1 cellular context compared by ENCODE assay signal in the genomic region with DNA sequence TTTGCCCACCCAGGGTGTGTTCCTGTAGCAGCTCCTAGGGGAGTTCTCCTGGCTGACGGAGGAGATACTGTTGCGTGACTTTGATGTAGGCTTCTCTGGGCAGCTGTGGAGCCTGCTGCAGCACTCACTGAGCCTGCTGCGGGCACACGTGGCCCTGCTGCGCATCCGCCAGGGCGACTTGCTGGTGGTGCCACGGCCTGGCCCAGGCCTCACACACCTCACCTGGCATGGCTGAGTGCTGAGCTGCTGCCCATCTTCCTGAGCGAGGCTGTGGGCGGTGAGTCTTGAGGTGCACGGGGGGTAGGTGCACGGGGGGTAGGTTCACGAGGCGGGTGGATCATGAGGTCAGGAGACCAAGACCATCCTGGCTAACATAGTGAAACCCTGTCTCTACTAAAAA.
TF ChIP-seq lines count a peak whose summit lies in the region.

No MANE protein-coding gene starts in this region.

TF ChIP-seq in GM23338, 12 proteins besides CTCF, POLR2A, EP300 and RAD21 (continued from another document):
- TF ChIP-seq, protein P1, sequence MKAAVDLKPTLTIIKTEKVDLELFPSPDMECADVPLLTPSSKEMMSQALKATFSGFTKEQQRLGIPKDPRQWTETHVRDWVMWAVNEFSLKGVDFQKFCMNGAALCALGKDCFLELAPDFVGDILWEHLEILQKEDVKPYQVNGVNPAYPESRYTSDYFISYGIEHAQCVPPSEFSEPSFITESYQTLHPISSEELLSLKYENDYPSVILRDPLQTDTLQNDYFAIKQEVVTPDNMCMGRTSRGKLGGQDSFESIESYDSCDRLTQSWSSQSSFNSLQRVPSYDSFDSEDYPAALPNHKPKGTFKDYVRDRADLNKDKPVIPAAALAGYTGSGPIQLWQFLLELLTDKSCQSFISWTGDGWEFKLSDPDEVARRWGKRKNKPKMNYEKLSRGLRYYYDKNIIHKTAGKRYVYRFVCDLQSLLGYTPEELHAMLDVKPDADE (IDR thresholded peaks at IDR 0.05): no peak
- TF ChIP-seq EZH2phosphoT487 (IDR thresholded peaks at IDR 0.05; ENCODE audit: unreplicated experiment) (no peak), CREB1 (CRISPR knock-in tag; IDR thresholded peaks at IDR 0.05; ENCODE audit: low read depth) (no peak), EZH2 (IDR thresholded peaks at IDR 0.05; ENCODE audit: low read depth, unreplicated experiment) (no peak)
- TF ChIP-seq, protein P2, sequence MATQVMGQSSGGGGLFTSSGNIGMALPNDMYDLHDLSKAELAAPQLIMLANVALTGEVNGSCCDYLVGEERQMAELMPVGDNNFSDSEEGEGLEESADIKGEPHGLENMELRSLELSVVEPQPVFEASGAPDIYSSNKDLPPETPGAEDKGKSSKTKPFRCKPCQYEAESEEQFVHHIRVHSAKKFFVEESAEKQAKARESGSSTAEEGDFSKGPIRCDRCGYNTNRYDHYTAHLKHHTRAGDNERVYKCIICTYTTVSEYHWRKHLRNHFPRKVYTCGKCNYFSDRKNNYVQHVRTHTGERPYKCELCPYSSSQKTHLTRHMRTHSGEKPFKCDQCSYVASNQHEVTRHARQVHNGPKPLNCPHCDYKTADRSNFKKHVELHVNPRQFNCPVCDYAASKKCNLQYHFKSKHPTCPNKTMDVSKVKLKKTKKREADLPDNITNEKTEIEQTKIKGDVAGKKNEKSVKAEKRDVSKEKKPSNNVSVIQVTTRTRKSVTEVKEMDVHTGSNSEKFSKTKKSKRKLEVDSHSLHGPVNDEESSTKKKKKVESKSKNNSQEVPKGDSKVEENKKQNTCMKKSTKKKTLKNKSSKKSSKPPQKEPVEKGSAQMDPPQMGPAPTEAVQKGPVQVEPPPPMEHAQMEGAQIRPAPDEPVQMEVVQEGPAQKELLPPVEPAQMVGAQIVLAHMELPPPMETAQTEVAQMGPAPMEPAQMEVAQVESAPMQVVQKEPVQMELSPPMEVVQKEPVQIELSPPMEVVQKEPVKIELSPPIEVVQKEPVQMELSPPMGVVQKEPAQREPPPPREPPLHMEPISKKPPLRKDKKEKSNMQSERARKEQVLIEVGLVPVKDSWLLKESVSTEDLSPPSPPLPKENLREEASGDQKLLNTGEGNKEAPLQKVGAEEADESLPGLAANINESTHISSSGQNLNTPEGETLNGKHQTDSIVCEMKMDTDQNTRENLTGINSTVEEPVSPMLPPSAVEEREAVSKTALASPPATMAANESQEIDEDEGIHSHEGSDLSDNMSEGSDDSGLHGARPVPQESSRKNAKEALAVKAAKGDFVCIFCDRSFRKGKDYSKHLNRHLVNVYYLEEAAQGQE (IDR thresholded peaks at IDR 0.05; ENCODE audit: unreplicated experiment): no peak
- TF ChIP-seq, protein P3, sequence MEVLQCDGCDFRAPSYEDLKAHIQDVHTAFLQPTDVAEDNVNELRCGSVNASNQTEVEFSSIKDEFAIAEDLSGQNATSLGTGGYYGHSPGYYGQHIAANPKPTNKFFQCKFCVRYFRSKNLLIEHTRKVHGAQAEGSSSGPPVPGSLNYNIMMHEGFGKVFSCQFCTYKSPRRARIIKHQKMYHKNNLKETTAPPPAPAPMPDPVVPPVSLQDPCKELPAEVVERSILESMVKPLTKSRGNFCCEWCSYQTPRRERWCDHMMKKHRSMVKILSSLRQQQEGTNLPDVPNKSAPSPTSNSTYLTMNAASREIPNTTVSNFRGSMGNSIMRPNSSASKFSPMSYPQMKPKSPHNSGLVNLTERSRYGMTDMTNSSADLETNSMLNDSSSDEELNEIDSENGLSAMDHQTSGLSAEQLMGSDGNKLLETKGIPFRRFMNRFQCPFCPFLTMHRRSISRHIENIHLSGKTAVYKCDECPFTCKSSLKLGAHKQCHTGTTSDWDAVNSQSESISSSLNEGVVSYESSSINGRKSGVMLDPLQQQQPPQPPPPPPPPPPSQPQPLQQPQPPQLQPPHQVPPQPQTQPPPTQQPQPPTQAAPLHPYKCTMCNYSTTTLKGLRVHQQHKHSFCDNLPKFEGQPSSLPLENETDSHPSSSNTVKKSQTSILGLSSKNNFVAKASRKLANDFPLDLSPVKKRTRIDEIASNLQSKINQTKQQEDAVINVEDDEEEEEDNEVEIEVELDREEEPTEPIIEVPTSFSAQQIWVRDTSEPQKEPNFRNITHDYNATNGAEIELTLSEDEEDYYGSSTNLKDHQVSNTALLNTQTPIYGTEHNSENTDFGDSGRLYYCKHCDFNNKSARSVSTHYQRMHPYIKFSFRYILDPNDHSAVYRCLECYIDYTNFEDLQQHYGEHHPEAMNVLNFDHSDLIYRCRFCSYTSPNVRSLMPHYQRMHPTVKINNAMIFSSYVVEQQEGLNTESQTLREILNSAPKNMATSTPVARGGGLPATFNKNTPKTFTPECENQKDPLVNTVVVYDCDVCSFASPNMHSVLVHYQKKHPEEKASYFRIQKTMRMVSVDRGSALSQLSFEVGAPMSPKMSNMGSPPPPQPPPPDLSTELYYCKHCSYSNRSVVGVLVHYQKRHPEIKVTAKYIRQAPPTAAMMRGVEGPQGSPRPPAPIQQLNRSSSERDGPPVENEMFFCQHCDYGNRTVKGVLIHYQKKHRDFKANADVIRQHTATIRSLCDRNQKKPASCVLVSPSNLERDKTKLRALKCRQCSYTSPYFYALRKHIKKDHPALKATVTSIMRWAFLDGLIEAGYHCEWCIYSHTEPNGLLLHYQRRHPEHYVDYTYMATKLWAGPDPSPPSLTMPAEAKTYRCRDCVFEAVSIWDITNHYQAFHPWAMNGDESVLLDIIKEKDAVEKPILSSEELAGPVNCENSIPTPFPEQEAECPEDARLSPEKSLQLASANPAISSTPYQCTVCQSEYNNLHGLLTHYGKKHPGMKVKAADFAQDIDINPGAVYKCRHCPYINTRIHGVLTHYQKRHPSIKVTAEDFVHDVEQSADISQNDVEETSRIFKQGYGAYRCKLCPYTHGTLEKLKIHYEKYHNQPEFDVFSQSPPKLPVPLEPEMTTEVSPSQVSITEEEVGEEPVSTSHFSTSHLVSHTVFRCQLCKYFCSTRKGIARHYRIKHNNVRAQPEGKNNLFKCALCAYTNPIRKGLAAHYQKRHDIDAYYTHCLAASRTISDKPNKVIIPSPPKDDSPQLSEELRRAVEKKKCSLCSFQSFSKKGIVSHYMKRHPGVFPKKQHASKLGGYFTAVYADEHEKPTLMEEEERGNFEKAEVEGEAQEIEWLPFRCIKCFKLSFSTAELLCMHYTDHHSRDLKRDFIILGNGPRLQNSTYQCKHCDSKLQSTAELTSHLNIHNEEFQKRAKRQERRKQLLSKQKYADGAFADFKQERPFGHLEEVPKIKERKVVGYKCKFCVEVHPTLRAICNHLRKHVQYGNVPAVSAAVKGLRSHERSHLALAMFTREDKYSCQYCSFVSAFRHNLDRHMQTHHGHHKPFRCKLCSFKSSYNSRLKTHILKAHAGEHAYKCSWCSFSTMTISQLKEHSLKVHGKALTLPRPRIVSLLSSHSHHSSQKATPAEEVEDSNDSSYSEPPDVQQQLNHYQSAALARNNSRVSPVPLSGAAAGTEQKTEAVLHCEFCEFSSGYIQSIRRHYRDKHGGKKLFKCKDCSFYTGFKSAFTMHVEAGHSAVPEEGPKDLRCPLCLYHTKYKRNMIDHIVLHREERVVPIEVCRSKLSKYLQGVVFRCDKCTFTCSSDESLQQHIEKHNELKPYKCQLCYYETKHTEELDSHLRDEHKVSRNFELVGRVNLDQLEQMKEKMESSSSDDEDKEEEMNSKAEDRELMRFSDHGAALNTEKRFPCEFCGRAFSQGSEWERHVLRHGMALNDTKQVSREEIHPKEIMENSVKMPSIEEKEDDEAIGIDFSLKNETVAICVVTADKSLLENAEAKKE (CRISPR knock-in tag; IDR thresholded peaks at IDR 0.05): no peak
